12 cellular contexts compared by ENCODE assay signal in genomic region chr20:62350098-62350628, GRCh38. TPM values are rescaled to one million over a fixed set of nuclear protein-coding genes. Genes with fewer than 3 reads are reported as not detected.
A peak's percentile ranks its signal among the peaks of the same experiment; 100 is the strongest.
DNase-seq lines count a peak whose midpoint lies in the region; ATAC-seq and TF ChIP-seq lines count a peak whose summit lies in the region.
"Had no signal": no experiment of that assay in that cellular context is flagged by ENCODE, and none has a peak within 500 bp of the region (broad histone marks: within the 10 kb centered on the region; RNA-seq: fewer than 3 reads in every experiment).

No MANE protein-coding gene starts in this region.

- TF ChIP-seq RAD21 in HCT116 (IDR thresholded peaks at IDR 0.05; ENCODE audit: low read depth): no peak

- 69 to 90% methylated on average over 2 to 7 of the region's 16 CpGs for WGBS in gastroesophageal sphincter (ENCODE audit: low coverage in 1 of 2), 2 donors
- WGBS in smooth muscle cell (ENCODE audit: low lambda C conversion rate): 81% methylated on average over 12 of the region's 16 CpGs

- TF ChIP-seq EP300 in gastroesophageal sphincter (IDR thresholded peaks at IDR 0.05): no peak

- H3K79me2 ChIP-seq in HCT116 (ENCODE audit: insufficient read depth, low read length): peaks cover 31% of the 10 kb centered on the region
- H3K79me2 ChIP-seq in smooth muscle cell (ENCODE audit: low read depth): no peaks in the 10 kb centered on the region

- H3K4me2 ChIP-seq in HCT116 (ENCODE audit: low read length) (peak overlapping the region; percentile 89), smooth muscle cell (no peak overlapping the region)

- ATAC-seq in HCT116: peak; percentile 87
- no peak for ATAC-seq in gastroesophageal sphincter
- no peak for ATAC-seq in GM18868 (IDR thresholded peaks at IDR 0.05; ENCODE audit: unreplicated experiment)
- ATAC-seq in GM21723 (IDR thresholded peaks at IDR 0.05; ENCODE audit: unreplicated experiment): no peak
- ATAC-seq in stimulated activated naive CD8-positive, alpha-beta T cell treated with anti-CD3 and anti-CD28 coated beads, Interleukin-15, Interleukin-2, amounts not matched to agents 100 U/mL and 50 U/mL, for 24 hours: no peak

- POLR2A ChIA-PET in HCT116 (lab: Charles Lee): interaction anchor here (0.7 to 2.0 kb wide), 3 partner anchors 14 to 19 kb away, joined by 4 to 12 read pairs (median 6); partner anchors contain the start of gene LAMA5

- H3K4me1 ChIP-seq in HCT116 (ENCODE audit: control insufficient read depth in 1 of 2, insufficient read depth in 2 of 2, low read length in 2 of 2) (peaks cover 26 to 48% of the 10 kb centered on the region in 2 experiments), gastroesophageal sphincter (peaks cover 0 to 46% (median 23%) of the 10 kb centered on the region in 3 donors), smooth muscle cell (ENCODE audit: low read depth) (peaks cover 6% of the 10 kb centered on the region)

- no peaks in the 10 kb centered on the region for H3K9me3 ChIP-seq in HCT116 (ENCODE audit: control insufficient read depth in 1 of 2, insufficient read depth in 1 of 2, low read depth in 1 of 2, low read length in 2 of 2)
- H3K9me3 ChIP-seq in gastroesophageal sphincter: no peaks in the 10 kb centered on the region
- H3K9me3 ChIP-seq in smooth muscle cell (replicated peaks; ENCODE audit: low read depth): no peaks in the 10 kb centered on the region

- H3F3A ChIP-seq in smooth muscle cell (ENCODE audit: low read depth): no peaks in the 10 kb centered on the region

- H2AFZ ChIP-seq in HCT116 (ENCODE audit: low read depth, low read length, poor library complexity, severe bottlenecking) (no peak overlapping the region), smooth muscle cell (ENCODE audit: low read depth) (no peak overlapping the region)

- H3K36me3 ChIP-seq in HCT116 (ENCODE audit: control insufficient read depth in 1 of 2, insufficient read depth in 2 of 2, low read length in 2 of 2): peaks cover 5 to 35% of the 10 kb centered on the region in 2 experiments; a peak in 2 of 4 replicates
- H3K36me3 ChIP-seq in gastroesophageal sphincter: peaks cover 0 to 67% of the 10 kb centered on the region in 2 donors
- no peaks in the 10 kb centered on the region for H3K36me3 ChIP-seq in smooth muscle cell (ENCODE audit: low read depth)
- H3K36me3 ChIP-seq: SJSA1 had no signal

- H3K27me3 ChIP-seq in HCT116 (ENCODE audit: insufficient read depth, low read length): no peaks in the 10 kb centered on the region
- no peaks in the 10 kb centered on the region for H3K27me3 ChIP-seq in gastroesophageal sphincter
- H3K27me3 ChIP-seq in smooth muscle cell (ENCODE audit: low read depth): no peaks in the 10 kb centered on the region
- H3K27me3 ChIP-seq: SJSA1 had no signal

- peak overlapping the region; percentile 74 for H3K9ac ChIP-seq in HCT116 (ENCODE audit: low read length)
- no peak overlapping the region for H3K9ac ChIP-seq in smooth muscle cell (ENCODE audit: low read depth)

- BruUV-seq in HCT116 (replicated peaks; lab: Mats Ljungman, UMichigan): no TSS peak

- TF ChIP-seq CTCF in HCT116 (IDR thresholded peaks at IDR 0.05 in 2 of 3, conservative IDR thresholded peaks at IDR 0.05 in 1 of 3; ENCODE audit: borderline replicate concordance in 1 of 3, insufficient read depth in 1 of 3, low read depth in 2 of 3, low read length in 2 of 3) (no peak), gastroesophageal sphincter (IDR thresholded peaks at IDR 0.05) (no peak), smooth muscle cell (IDR thresholded peaks at IDR 0.05; ENCODE audit: borderline replicate concordance, insufficient read depth, poor library complexity, severe bottlenecking) (no peak)

- CTCF ChIA-PET in HCT116 (lab: Charles Lee): interaction anchor here (0.8 to 1.7 kb wide), 5 partner anchors 9 to 60 kb away, joined by 3 to 13 read pairs (median 3); no protein-coding TSS in a partner anchor

- H3K4me3 ChIP-seq in HCT116 (replicated peaks in 1 of 2; ENCODE audit: low read depth in 1 of 2, low read length in 2 of 2) (peak overlapping the region; percentile 19 to 52), gastroesophageal sphincter (no peak overlapping the region), smooth muscle cell (no peak overlapping the region)
- H3K4me3 ChIP-seq: SJSA1 had no signal

- H3K9me2 ChIP-seq in HCT116 (ENCODE audit: insufficient read depth): no peaks in the 10 kb centered on the region

- intact Hi-C loops in HCT116 (cut with micrococcal nuclease): loop anchor here (1.0 kb wide), 1 partner anchor 9 kb away; no protein-coding TSS in a partner anchor

- TF ChIP-seq POLR2A in HCT116 (IDR thresholded peaks at IDR 0.05; ENCODE audit: borderline replicate concordance, extremely low read depth, insufficient read depth, insufficient read length): no peak
- no peak for TF ChIP-seq POLR2A in gastroesophageal sphincter (IDR thresholded peaks at IDR 0.05)

- H3K27ac ChIP-seq in HCT116 (ENCODE audit: low read depth, low read length) (peak overlapping the region; percentile 99), gastroesophageal sphincter (peak overlapping the region in 3 of 4 donors; percentile 88 to 94 (median 93)), smooth muscle cell (ENCODE audit: low read depth) (peak overlapping the region; percentile 69)
- H3K27ac ChIP-seq: SJSA1 had no signal

- RAD21 ChIA-PET in HCT116 (lab: Charles Lee; ENCODE audit: low non-redundant PET in 1 of 2, low total read pairs in 2 of 2, uncharacterized antibody in 2 of 2, unreplicated experiment in 2 of 2): interaction anchor here (0.6 to 1.3 kb wide), 5 partner anchors 9 to 48 kb away, joined by 3 to 4 read pairs (median 3); partner anchors contain the start of gene RPS21 (in 1 of the 2)

- DNase-seq in HCT116 (ENCODE audit: low read depth, low spot score) (peak; percentile 87), NCI-H345 treated with DMSO at 0.1 percent for 48 hours (lab: John Stamatoyannopoulos, UW; ENCODE audit: unreplicated experiment) (peak; percentile 98), smooth muscle cell (lab: John Stamatoyannopoulos, UW; ENCODE audit: unreplicated experiment) (no peak), NCI-H2227 treated with DMSO at 0.1 percent for 48 hours (lab: John Stamatoyannopoulos, UW) (no peak)
- no peak for DNase-seq in stimulated activated naive CD8-positive, alpha-beta T cell treated with anti-CD3 and anti-CD28 coated beads, Interleukin-15, Interleukin-2, amounts not matched to agents 100 U/mL and 50 U/mL, for 24 hours
- DNase-seq: activated CD4-positive, alpha-beta T cell treated with anti-CD3 and anti-CD28 coated beads, Interleukin-2, amount 50 U/mL, for 48 hours; naive B cell; stimulated activated CD4-positive, alpha-beta T cell treated with anti-CD3 and anti-CD28 coated beads, Interleukin-4, amount 100 ng/mL, for 1 hour had no signal

- no peaks in the 10 kb centered on the region for H4K20me1 ChIP-seq in HCT116 (ENCODE audit: insufficient read depth)
- no peaks in the 10 kb centered on the region for H4K20me1 ChIP-seq in smooth muscle cell (ENCODE audit: low read depth)

TF ChIP-seq in HCT116, 20 proteins besides CTCF, POLR2A, EP300 and RAD21:
- TF ChIP-seq YY1 (IDR thresholded peaks at IDR 0.05; ENCODE audit: extremely low read depth, insufficient replicate concordance, low read depth, low read length): peak; percentile 19
- TF ChIP-seq ZNF274 (IDR thresholded peaks at IDR 0.05; ENCODE audit: low read depth, low read length): no peak
- no peak for TF ChIP-seq CEBPB (IDR thresholded peaks at IDR 0.05; ENCODE audit: low read depth)
- TF ChIP-seq ZBTB33 (IDR thresholded peaks at IDR 0.05; ENCODE audit: extremely low read depth, insufficient replicate concordance, low read length): peak; percentile 24
- TF ChIP-seq TCF7L2 (IDR thresholded peaks at IDR 0.05; ENCODE audit: borderline replicate concordance, extremely low read depth, insufficient read depth, insufficient read length): no peak
- TF ChIP-seq POLR2AphosphoS5 (IDR thresholded peaks at IDR 0.05; ENCODE audit: low read depth, low read length): peak; percentile 51; the same call in 1 of the 2 replicates
- no peak for TF ChIP-seq EZH2phosphoT487 (IDR thresholded peaks at IDR 0.05; ENCODE audit: borderline replicate concordance)

RNA-seq across cellular contexts. Expression of gene LAMA5, which starts 16.9 kb away (rescaled TPM):
- 321 TPM for total RNA-seq in HCT116 (2021; ENCODE audit: unreplicated experiment)
- 190 and 217 TPM in 2 replicates for polyA plus RNA-seq in HCT116 (2012)
- 100 to 1,000 TPM in 3 of 4 donors, 10 to 100 TPM in 1; 58.6 to 259 (median 172) TPM for total RNA-seq in gastroesophageal sphincter
- total RNA-seq in smooth muscle cell: 27.5 and 30.0 TPM in 2 replicates
- polyA plus RNA-seq in smooth muscle cell: 27.6 and 132 TPM in 2 replicates

RNA-seq across cellular contexts. Expression of gene RPS21, which starts 36.7 kb away (rescaled TPM):
- total RNA-seq in HCT116 (2021; ENCODE audit: unreplicated experiment): 2,488 TPM
- polyA plus RNA-seq in HCT116 (2012): 5,598 and 10,032 TPM in 2 replicates
- 1,000 to 10,000 TPM in 3 of 4 donors, 100 to 1,000 TPM in 1; 383 to 2,881 (median 2,372) TPM for total RNA-seq in gastroesophageal sphincter
- 2,536 and 4,082 TPM in 2 replicates for total RNA-seq in smooth muscle cell
- polyA plus RNA-seq in smooth muscle cell: 438 and 495 TPM in 2 replicates

RNA-seq across cellular contexts. Expression of gene ADRM1, which starts 47.4 kb away (rescaled TPM):
- total RNA-seq in HCT116 (2021; ENCODE audit: unreplicated experiment) (158 TPM), gastroesophageal sphincter (100 to 1,000 TPM; 131 to 182 (median 151) TPM), smooth muscle cell (68.7 and 101 TPM in 2 replicates)
- polyA plus RNA-seq in HCT116 (2012): 196 and 200 TPM in 2 replicates
- 121 and 126 TPM in 2 replicates for polyA plus RNA-seq in smooth muscle cell

RNA-seq across cellular contexts. Expression of gene CABLES2, which starts 56.9 kb away (rescaled TPM):
- total RNA-seq in HCT116 (2021; ENCODE audit: unreplicated experiment) (8.9 TPM), gastroesophageal sphincter (1 to 10 TPM; 2.7 to 9.8 (median 3.8) TPM), smooth muscle cell (5.2 and 7.6 TPM in 2 replicates)
- 8.1 and 9.5 TPM in 2 replicates for polyA plus RNA-seq in HCT116 (2012)
- 7.4 and 13.7 TPM in 2 replicates for polyA plus RNA-seq in smooth muscle cell

Comparison
In these comparisons a context has a peak if more than half of its experiments do, and no peak if none do; other contexts are left out.
1. DNase-seq: peak in HCT116 (single experiment) and NCI-H345 treated with DMSO at 0.1 percent for 48 hours (single experiment); none in smooth muscle cell (single experiment), stimulated activated naive CD8-positive, alpha-beta T cell treated with anti-CD3 and anti-CD28 coated beads, Interleukin-15, Interleukin-2, amounts not matched to agents 100 U/mL and 50 U/mL, for 24 hours (single experiment) and NCI-H2227 treated with DMSO at 0.1 percent for 48 hours (single experiment).
2. H3K4me3 ChIP-seq: peak in HCT116 (2 of 2); none in gastroesophageal sphincter (0 of 2) and smooth muscle cell (single experiment).
3. Peak in every context shown above with its lines, with median percentiles within 50 percentile points of each other: H3K27ac ChIP-seq.